ENCODE assay signal across 8 cellular contexts in the genomic region with DNA sequence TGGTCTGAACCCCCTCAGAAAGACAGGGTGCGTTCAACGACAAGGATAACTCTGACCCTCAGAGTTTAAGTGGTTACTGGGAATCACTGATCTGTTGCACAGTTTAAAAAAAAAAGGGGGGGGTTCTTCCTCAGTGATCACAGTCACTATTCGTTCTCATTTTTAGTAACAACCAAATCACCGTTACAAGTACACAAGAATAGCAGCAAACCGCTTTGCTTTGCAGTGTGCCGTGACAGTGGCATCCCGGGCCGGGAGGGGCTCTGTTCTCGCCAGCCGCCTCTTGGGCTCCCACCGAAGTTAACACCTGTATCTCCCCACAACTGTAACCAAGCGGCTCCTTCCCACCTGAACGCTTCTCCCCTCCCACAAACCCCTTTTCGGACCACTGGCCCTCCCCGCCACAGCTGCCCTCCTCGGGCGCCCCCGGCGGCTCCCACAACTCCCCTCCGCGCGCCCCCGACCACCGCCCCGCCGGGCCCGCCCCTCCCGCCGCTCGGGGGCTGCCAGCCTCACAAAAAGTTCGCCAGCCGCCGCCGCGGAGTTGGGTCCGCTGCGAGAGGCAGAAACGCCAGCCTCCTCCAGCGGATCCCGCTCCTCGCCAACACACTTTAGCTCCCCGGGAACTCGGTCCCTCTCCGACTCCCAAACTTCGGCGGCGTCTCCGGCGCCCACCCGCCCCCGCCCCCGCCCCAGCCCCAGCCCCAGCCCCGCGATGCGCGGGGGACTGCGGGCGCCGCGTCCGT. TPM values are rescaled to one million over a fixed set of nuclear protein-coding genes. Genes with fewer than 3 reads are reported as not detected.
DNase-seq lines count a peak whose midpoint lies in the region; ATAC-seq and TF ChIP-seq lines count a peak whose summit lies in the region.

No MANE protein-coding gene starts in this region.

- H3K27me3 Mint-ChIP-seq in T-cell (no peaks in the 10 kb centered on the region), immature natural killer cell (ENCODE audit: low read depth in 3 of 3) (peaks cover 12 to 18% (median 15%) of the 10 kb centered on the region in 3 donors)

- no peaks in the 10 kb centered on the region for H3K36me3 Mint-ChIP-seq in T-cell
- no peaks in the 10 kb centered on the region for H3K36me3 Mint-ChIP-seq in immature natural killer cell

- no peak for TF ChIP-seq CTCF in AG09309 (IDR thresholded peaks at IDR 0.05; ENCODE audit: control insufficient read depth, insufficient read depth, low read depth, low read length, missing control alignments)
- no peak for TF ChIP-seq CTCF in omental fat pad (IDR thresholded peaks at IDR 0.05)

- peak overlapping the region; percentile 86 to 87 for H3K27ac Mint-ChIP-seq in T-cell
- peak overlapping the region; percentile 48 to 89 (median 78) for H3K27ac Mint-ChIP-seq in immature natural killer cell

- no peaks in the 10 kb centered on the region for H3K9me3 Mint-ChIP-seq in T-cell
- no peaks in the 10 kb centered on the region for H3K9me3 Mint-ChIP-seq in immature natural killer cell

- DNase-seq in AG09309 (ENCODE audit: low read depth) (no peak), T-cell (peak in 33 of 34 experiments; percentile 28 to 66 (median 47)), astrocyte of the hippocampus (ENCODE audit: low read depth, low spot score) (peak; percentile 55), immature natural killer cell (peak; percentile 33 to 44 (median 38)), omental fat pad (ENCODE audit: low spot score) (no peak)
- DNase-seq in stimulated activated CD4-positive, alpha-beta T cell treated with anti-CD3 and anti-CD28 coated beads, Interleukin-15, amount 100 ng/mL, for 1 hour (ENCODE audit: low read depth in 1 of 2, low spot score in 1 of 2) = peak; percentile 10 to 38

- H3K4me3 ChIP-seq in AG09309 (ENCODE audit: control insufficient read depth, low read depth, low read length) = peak overlapping the region; percentile 62

- CTCF ChIA-PET in T-cell (lab: Charles Lee) = interaction anchor here in 1 of 2 donors (3.7 kb wide), 1 partner anchor 102 kb away, joined by 24 read pairs; no protein-coding TSS in a partner anchor

- ATAC-seq in GM18909 (IDR thresholded peaks at IDR 0.05; ENCODE audit: poor library complexity, unreplicated experiment) = peak; percentile 41
- peak; percentile 45 for ATAC-seq in HG03135 (IDR thresholded peaks at IDR 0.05; ENCODE audit: unreplicated experiment)
- ATAC-seq in T-cell (replicated peaks in 1 of 4) = peak in 2 of 4 experiments; percentile 5 to 8
- ATAC-seq in omental fat pad (ENCODE audit: low FRiP score) = no peak

- POLR2A ChIA-PET in T-cell (lab: Charles Lee) = interaction anchor here (0.6 to 2.1 kb wide), 4 partner anchors 9 to 1077 kb away, joined by 3 to 38 read pairs (median 5); no protein-coding TSS in a partner anchor

- H3K4me1 Mint-ChIP-seq in T-cell = peaks cover 39 to 46% (median 44%) of the 10 kb centered on the region in 3 donors
- H3K4me1 Mint-ChIP-seq in immature natural killer cell = peaks cover 10 to 24% of the 10 kb centered on the region in 2 donors

- peak overlapping the region; percentile 94 to 96 (median 95) for H3K4me3 Mint-ChIP-seq in T-cell
- peak overlapping the region; percentile 89 to 94 (median 91) for H3K4me3 Mint-ChIP-seq in immature natural killer cell

RNA-seq across cellular contexts. Expression of a gene that starts 1.2 kb away (rescaled TPM):
- 10 to 100 TPM; 31.1 to 44.9 (median 35.8) TPM for total RNA-seq in T-cell
- polyA plus RNA-seq in immature natural killer cell = 10 to 100 TPM; 28.4 to 90.8 (median 34.2) TPM
- total RNA-seq in omental fat pad = 10 to 100 TPM; 25.9 to 94.6 (median 41.8) TPM

Comparison
In these comparisons a context has a peak if more than half of its experiments do, and no peak if none do; other contexts are left out.
1. DNase-seq: peak in T-cell (33 of 34), astrocyte of the hippocampus (single experiment), immature natural killer cell (3 of 3) and stimulated activated CD4-positive, alpha-beta T cell treated with anti-CD3 and anti-CD28 coated beads, Interleukin-15, amount 100 ng/mL, for 1 hour (2 of 2); none in AG09309 (single experiment) and omental fat pad (single experiment).